Comparison of ENCODE assay signal across 11 cellular contexts in the genomic region with DNA sequence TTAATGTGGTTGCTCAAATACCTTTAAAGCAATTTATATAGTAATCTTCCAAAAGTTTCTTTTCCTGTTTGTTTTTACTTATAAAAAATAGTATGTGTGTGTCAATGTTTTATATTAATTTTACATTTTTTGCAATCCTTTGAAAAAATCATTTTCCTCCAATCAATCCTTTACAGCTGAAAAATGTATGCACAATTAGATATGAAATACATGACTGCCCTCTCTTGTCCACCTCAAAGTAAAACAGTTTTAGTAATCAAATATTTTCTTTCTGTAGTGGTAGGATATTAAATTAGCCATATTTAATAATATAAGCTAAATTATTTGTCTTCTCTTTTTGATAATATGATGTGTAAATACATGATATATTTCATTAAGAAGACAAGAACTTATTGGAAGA.
DNase-seq lines count a peak whose midpoint lies in the region; ATAC-seq and TF ChIP-seq lines count a peak whose summit lies in the region.
"Had no signal": no experiment of that assay in that cellular context is flagged by ENCODE, and none has a peak within 500 bp of the region (broad histone marks: within the 10 kb centered on the region; RNA-seq: fewer than 3 reads in every experiment).

No MANE protein-coding gene starts in this region.

- no peak overlapping the region for H3K9ac ChIP-seq in HCT116 (ENCODE audit: low read length)

- TF ChIP-seq RAD21 in HCT116 (IDR thresholded peaks at IDR 0.05; ENCODE audit: low read depth), result peak; percentile 72

- no TSS peak for BruUV-seq in HCT116 (replicated peaks; lab: Mats Ljungman, UMichigan)

- H3K79me2 ChIP-seq in HCT116 (ENCODE audit: insufficient read depth, low read length), result no peaks in the 10 kb centered on the region

- ATAC-seq in HCT116 (no peak), RWPE2 (ENCODE audit: low read depth) (no peak), foreskin keratinocyte (peak; percentile 47)
- no peak for ATAC-seq in activated CD4-positive, alpha-beta T cell treated with anti-CD3 and anti-CD28 coated beads for 36 hours
- ATAC-seq: activated CD8-positive, alpha-beta T cell treated with anti-CD3 and anti-CD28 coated beads, Interleukin-2, amount 10 ng/mL, durations not matched to agents 7 days and 5 days; stimulated activated naive B cell treated with anti-CD40 and anti-IgM and Interleukin-4, amounts not matched to agents 10 μg/mL and 1 μg/mL and 100 μg/mL, for 72 hours had no signal

- H3K27ac ChIP-seq in AG04450 (ENCODE audit: low read depth, low read length), result no peak overlapping the region
- H3K27ac ChIP-seq in HCT116 (ENCODE audit: low read depth, low read length), result no peak overlapping the region
- no peak overlapping the region for H3K27ac ChIP-seq in RWPE2 (ENCODE audit: poor library complexity, severe bottlenecking)
- H3K27ac ChIP-seq in foreskin keratinocyte, result no peak overlapping the region

- H3K4me2 ChIP-seq in HCT116 (ENCODE audit: low read length), result no peak overlapping the region

- H3K27me3 Mint-ChIP-seq in activated CD4-positive, alpha-beta T cell treated with anti-CD3 and anti-CD28 coated beads for 36 hours, result no peaks in the 10 kb centered on the region
- H3K27me3 Mint-ChIP-seq: stimulated activated naive B cell treated with anti-CD40 and anti-IgM and Interleukin-4, amounts not matched to agents 10 μg/mL and 1 μg/mL and 100 μg/mL, for 72 hours had no signal

- peak; percentile 49 for TF ChIP-seq CTCF in AG04450 (IDR thresholded peaks at IDR 0.05; ENCODE audit: low read depth, low read length)
- TF ChIP-seq CTCF in HCT116 (IDR thresholded peaks at IDR 0.05 in 2 of 3, conservative IDR thresholded peaks at IDR 0.05 in 1 of 3; ENCODE audit: borderline replicate concordance in 1 of 3, insufficient read depth in 1 of 3, low read depth in 2 of 3, low read length in 2 of 3), result peak in 2 of 3 experiments; percentile 51; a peak in 3 of 6 replicates
- TF ChIP-seq CTCF in RWPE2 (IDR thresholded peaks at IDR 0.05; ENCODE audit: poor library complexity, severe bottlenecking), result peak; percentile 77
- peak; percentile 75 for TF ChIP-seq CTCF in foreskin keratinocyte (conservative IDR thresholded peaks at IDR 0.05)

- no peaks in the 10 kb centered on the region for H3K27me3 ChIP-seq in AG04450 (ENCODE audit: control insufficient read depth, insufficient read depth, low read length)
- no peaks in the 10 kb centered on the region for H3K27me3 ChIP-seq in HCT116 (ENCODE audit: insufficient read depth, low read length)
- no peaks in the 10 kb centered on the region for H3K27me3 ChIP-seq in RWPE2 (ENCODE audit: insufficient read depth, poor library complexity, severe bottlenecking)
- no peaks in the 10 kb centered on the region for H3K27me3 ChIP-seq in foreskin keratinocyte

- no peak overlapping the region for H3K4me3 Mint-ChIP-seq in activated CD4-positive, alpha-beta T cell treated with anti-CD3 and anti-CD28 coated beads for 36 hours
- H3K4me3 Mint-ChIP-seq: activated CD8-positive, alpha-beta T cell treated with anti-CD3 and anti-CD28 coated beads, Interleukin-2, amount 10 ng/mL, durations not matched to agents 7 days and 5 days; stimulated activated naive B cell treated with anti-CD40 and anti-IgM and Interleukin-4, amounts not matched to agents 10 μg/mL and 1 μg/mL and 100 μg/mL, for 72 hours had no signal

- TF ChIP-seq POLR2A in HCT116 (IDR thresholded peaks at IDR 0.05; ENCODE audit: borderline replicate concordance, extremely low read depth, insufficient read depth, insufficient read length), result no peak

- H3K4me1 Mint-ChIP-seq in activated CD4-positive, alpha-beta T cell treated with anti-CD3 and anti-CD28 coated beads for 36 hours, result no peaks in the 10 kb centered on the region

- H3K36me3 ChIP-seq in HCT116 (ENCODE audit: control insufficient read depth in 1 of 2, insufficient read depth in 2 of 2, low read length in 2 of 2) (no peaks in the 10 kb centered on the region), RWPE2 (ENCODE audit: low read depth) (no peaks in the 10 kb centered on the region)

- H3K27ac Mint-ChIP-seq in activated CD4-positive, alpha-beta T cell treated with anti-CD3 and anti-CD28 coated beads for 36 hours, result no peak overlapping the region
- H3K27ac Mint-ChIP-seq: activated CD8-positive, alpha-beta T cell treated with anti-CD3 and anti-CD28 coated beads, Interleukin-2, amount 10 ng/mL, durations not matched to agents 7 days and 5 days; stimulated activated naive B cell treated with anti-CD40 and anti-IgM and Interleukin-4, amounts not matched to agents 10 μg/mL and 1 μg/mL and 100 μg/mL, for 72 hours had no signal

- H3K9me3 ChIP-seq in AG04450 (ENCODE audit: control insufficient read depth, insufficient read depth, low read length) (no peaks in the 10 kb centered on the region), HCT116 (ENCODE audit: control insufficient read depth in 1 of 2, insufficient read depth in 1 of 2, low read depth in 1 of 2, low read length in 2 of 2) (no peaks in the 10 kb centered on the region), RWPE2 (ENCODE audit: severe bottlenecking) (no peaks in the 10 kb centered on the region)

- no peaks in the 10 kb centered on the region for H3K9me2 ChIP-seq in HCT116 (ENCODE audit: insufficient read depth)

- H4K20me1 ChIP-seq in HCT116 (ENCODE audit: insufficient read depth), result no peaks in the 10 kb centered on the region

- H3K4me3 ChIP-seq in AG04450 (ENCODE audit: low read depth, low read length) (no peak overlapping the region), HCT116 (replicated peaks in 1 of 2; ENCODE audit: low read depth in 1 of 2, low read length in 2 of 2) (no peak overlapping the region), RWPE2 (ENCODE audit: severe bottlenecking) (no peak overlapping the region)

- no peak overlapping the region for H2AFZ ChIP-seq in HCT116 (ENCODE audit: low read depth, low read length, poor library complexity, severe bottlenecking)

- POLR2A ChIA-PET in AG04450 (lab: Yijun Ruan, JAX) (interaction anchor here (1.3 to 1.5 kb wide), 2 partner anchors 691 to 798 kb away, joined by 4 to 5 read pairs; no protein-coding TSS in a partner anchor), HCT116 (lab: Charles Lee) (interaction anchor here (0.6 kb wide), 1 partner anchor 184 kb away, joined by 4 read pairs; no protein-coding TSS in a partner anchor)
- POLR2A ChIA-PET in activated CD4-positive, alpha-beta T cell treated with anti-CD3 and anti-CD28 coated beads for 36 hours (lab: Charles Lee), result no interaction called here

- in situ Hi-C loops in G401 (cut with HindIII; ENCODE audit: low sequenced_read_pairs), result no loop called here

- H3K4me1 ChIP-seq in HCT116 (ENCODE audit: control insufficient read depth in 1 of 2, insufficient read depth in 2 of 2, low read length in 2 of 2), result no peaks in the 10 kb centered on the region
- peaks cover 30% of the 10 kb centered on the region for H3K4me1 ChIP-seq in RWPE2 (ENCODE audit: insufficient read depth, poor library complexity, severe bottlenecking)
- H3K4me1 ChIP-seq in foreskin keratinocyte, result peaks cover 21% of the 10 kb centered on the region

- RAD21 ChIA-PET in HCT116 (lab: Charles Lee; ENCODE audit: low non-redundant PET in 1 of 2, low total read pairs in 2 of 2, uncharacterized antibody in 2 of 2, unreplicated experiment in 2 of 2), result interaction anchor here (0.6 to 1.0 kb wide), 2 partner anchors 693 to 828 kb away, joined by 3 read pairs; no protein-coding TSS in a partner anchor

- CTCF ChIA-PET in AG04450 (lab: Charles Lee), result interaction anchor here (0.5 to 6.8 kb wide), 35 partner anchors 8 to 950 kb away, joined by 3 to 72 read pairs (median 3); no protein-coding TSS in a partner anchor
- CTCF ChIA-PET in HCT116 (lab: Charles Lee), result interaction anchor here (0.6 to 3.0 kb wide), 19 partner anchors 10 to 1151 kb away, joined by 3 to 36 read pairs (median 4); no protein-coding TSS in a partner anchor
- CTCF ChIA-PET in activated CD4-positive, alpha-beta T cell treated with anti-CD3 and anti-CD28 coated beads for 36 hours (lab: Charles Lee), result no interaction called here

- intact Hi-C loops in HCT116 (cut with micrococcal nuclease), result loop anchor here (1.0 to 2.0 kb wide), 2 partner anchors 693 to 799 kb away; a partner anchor contains a TSS
- intact Hi-C loops in activated CD4-positive, alpha-beta T cell treated with anti-CD3 and anti-CD28 coated beads for 36 hours (cut with DNase I, micrococcal nuclease), result no loop called here

- DNase-seq in AG04450 (ENCODE audit: low read depth, low spot score), result no peak
- peak; percentile 16 for DNase-seq in HCT116 (ENCODE audit: low read depth, low spot score)
- no peak for DNase-seq in RWPE2 (ENCODE audit: low spot score)
- DNase-seq in foreskin keratinocyte, result peak in 1 of 2 donors; percentile 24
- DNase-seq in 8988T, result no peak
- no peak for DNase-seq in activated CD4-positive, alpha-beta T cell treated with anti-CD3 and anti-CD28 coated beads for 36 hours
- no peak for DNase-seq in activated T-cell treated with anti-CD3 and anti-CD28 coated beads, Interleukin-2, amount 50 U/mL, for 48 hours
- no peak for DNase-seq in G401 (ENCODE audit: low spot score)
- DNase-seq: activated CD8-positive, alpha-beta T cell treated with anti-CD3 and anti-CD28 coated beads, Interleukin-2, amount 10 ng/mL, durations not matched to agents 7 days and 5 days; erythroblast; stimulated activated naive B cell treated with anti-CD40 and anti-IgM and Interleukin-4, amounts not matched to agents 10 μg/mL and 1 μg/mL and 100 μg/mL, for 72 hours had no signal

- no peaks in the 10 kb centered on the region for H3K36me3 Mint-ChIP-seq in activated CD4-positive, alpha-beta T cell treated with anti-CD3 and anti-CD28 coated beads for 36 hours (ENCODE audit: low read depth)

- no peaks in the 10 kb centered on the region for H3K9me3 Mint-ChIP-seq in activated CD4-positive, alpha-beta T cell treated with anti-CD3 and anti-CD28 coated beads for 36 hours (ENCODE audit: low read depth)

TF ChIP-seq in HCT116, 20 proteins besides CTCF, POLR2A, EP300 and RAD21 (continues in another document):
- TF ChIP-seq, protein P1, sequence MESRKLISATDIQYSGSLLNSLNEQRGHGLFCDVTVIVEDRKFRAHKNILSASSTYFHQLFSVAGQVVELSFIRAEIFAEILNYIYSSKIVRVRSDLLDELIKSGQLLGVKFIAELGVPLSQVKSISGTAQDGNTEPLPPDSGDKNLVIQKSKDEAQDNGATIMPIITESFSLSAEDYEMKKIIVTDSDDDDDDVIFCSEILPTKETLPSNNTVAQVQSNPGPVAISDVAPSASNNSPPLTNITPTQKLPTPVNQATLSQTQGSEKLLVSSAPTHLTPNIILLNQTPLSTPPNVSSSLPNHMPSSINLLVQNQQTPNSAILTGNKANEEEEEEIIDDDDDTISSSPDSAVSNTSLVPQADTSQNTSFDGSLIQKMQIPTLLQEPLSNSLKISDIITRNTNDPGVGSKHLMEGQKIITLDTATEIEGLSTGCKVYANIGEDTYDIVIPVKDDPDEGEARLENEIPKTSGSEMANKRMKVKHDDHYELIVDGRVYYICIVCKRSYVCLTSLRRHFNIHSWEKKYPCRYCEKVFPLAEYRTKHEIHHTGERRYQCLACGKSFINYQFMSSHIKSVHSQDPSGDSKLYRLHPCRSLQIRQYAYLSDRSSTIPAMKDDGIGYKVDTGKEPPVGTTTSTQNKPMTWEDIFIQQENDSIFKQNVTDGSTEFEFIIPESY (IDR thresholded peaks at IDR 0.05; ENCODE audit: extremely low read depth, insufficient replicate concordance, low read length), result no peak
- TF ChIP-seq CEBPB (IDR thresholded peaks at IDR 0.05; ENCODE audit: low read depth) (no peak), EGR1 (IDR thresholded peaks at IDR 0.05; ENCODE audit: low read depth) (no peak), SP1 (IDR thresholded peaks at IDR 0.05; ENCODE audit: low read depth) (no peak)
